Comparison of ENCODE assay signal across 8 cellular contexts in the genomic region with DNA sequence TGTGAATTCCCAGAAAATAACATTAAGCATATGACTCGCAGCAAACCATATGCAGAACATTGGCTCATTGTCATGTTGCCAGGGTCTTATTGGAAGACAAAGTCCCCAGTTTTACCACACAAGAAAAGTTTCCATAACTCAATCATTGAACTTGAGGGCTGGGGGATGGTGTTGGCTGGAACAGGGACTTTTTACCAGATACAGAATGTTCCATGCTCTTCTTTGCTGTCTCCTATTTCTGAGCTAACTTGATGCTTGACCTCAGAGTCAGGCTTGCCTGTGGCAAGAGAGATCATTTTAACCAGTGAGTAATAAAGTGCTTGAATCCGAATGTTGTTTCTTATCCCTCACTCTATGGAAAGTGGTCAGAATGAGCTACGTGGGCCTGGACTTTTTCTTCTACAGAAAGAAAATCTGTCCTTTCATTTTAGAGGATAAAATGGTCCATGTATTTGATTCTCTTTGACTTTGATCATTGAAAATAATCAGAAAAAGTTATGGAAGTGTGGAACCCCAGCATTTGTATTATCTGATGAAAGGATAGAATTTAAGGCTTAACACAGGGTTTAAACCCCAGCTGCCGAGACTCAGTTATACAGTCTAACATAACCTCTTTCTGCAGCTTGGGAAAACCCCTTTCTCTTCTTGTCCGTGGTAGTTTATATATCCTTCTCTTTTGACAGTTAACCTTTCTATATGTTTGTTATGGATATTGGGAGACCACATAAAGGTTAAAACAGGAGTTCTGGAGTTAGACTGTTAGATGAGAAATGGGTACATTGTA.
A peak's percentile ranks its signal among the peaks of the same experiment; 100 is the strongest.
DNase-seq lines count a peak whose midpoint lies in the region; ATAC-seq and TF ChIP-seq lines count a peak whose summit lies in the region.

No MANE protein-coding gene starts in this region.

- H3K9me3 Mint-ChIP-seq in activated T-helper 1 cell treated with anti-CD3 and anti-CD28 coated beads, Interleukin-12 subunit alpha, Interleukin-12 subunit beta, Interleukin-2, Interleukin-4 antibody, amounts not matched to agents 30 ng/mL and 10 ng/mL and 1 ng/mL, durations not matched to agents 14 hours and 24 hours and 36 hours = no peaks in the 10 kb centered on the region

- H3K4me3 ChIP-seq in iPS-15b (ENCODE audit: low read depth, low read length) (peak overlapping the region; percentile 4), tibial artery (no peak overlapping the region)

- peaks cover 64% of the 10 kb centered on the region for H3K4me1 Mint-ChIP-seq in activated T-helper 1 cell treated with anti-CD3 and anti-CD28 coated beads, Interleukin-12 subunit alpha, Interleukin-12 subunit beta, Interleukin-2, Interleukin-4 antibody, amounts not matched to agents 30 ng/mL and 10 ng/mL and 1 ng/mL, durations not matched to agents 14 hours and 24 hours and 36 hours (ENCODE audit: low read depth)

- H3K27ac ChIP-seq in tibial artery = peak overlapping the region; percentile 74 to 75

- DNase-seq in activated naive CD4-positive, alpha-beta T cell treated with Interleukin-2 at 50 U/mL for 16 hours = peak; percentile 54
- DNase-seq in activated naive CD4-positive, alpha-beta T cell treated with anti-CD3 and anti-CD28 coated beads, Interleukin-2, amount 50 U/mL, for 16 hours = no peak
- DNase-seq in activated T-helper 1 cell treated with anti-CD3 and anti-CD28 coated beads, Interleukin-12 subunit alpha, Interleukin-12 subunit beta, Interleukin-2, Interleukin-4 antibody, amounts not matched to agents 30 ng/mL and 10 ng/mL and 1 ng/mL, durations not matched to agents 14 hours and 24 hours and 36 hours (ENCODE audit: low spot score) = no peak
- DNase-seq in tibial artery (peak in 1 of 2 donors; percentile 51), AML-193 (lab: John Stamatoyannopoulos, UW) (no peak), NCI-H345 treated with DMSO at 0.1 percent for 48 hours (lab: John Stamatoyannopoulos, UW; ENCODE audit: unreplicated experiment) (no peak)

- H3K9me3 ChIP-seq in iPS-15b (ENCODE audit: control insufficient read depth, insufficient read depth, low read length) (no peaks in the 10 kb centered on the region), tibial artery (no peaks in the 10 kb centered on the region)

- H3K27ac Mint-ChIP-seq in activated T-helper 1 cell treated with anti-CD3 and anti-CD28 coated beads, Interleukin-12 subunit alpha, Interleukin-12 subunit beta, Interleukin-2, Interleukin-4 antibody, amounts not matched to agents 30 ng/mL and 10 ng/mL and 1 ng/mL, durations not matched to agents 14 hours and 24 hours and 36 hours = peak overlapping the region; percentile 100

- peak overlapping the region; percentile 90 for H3K4me3 Mint-ChIP-seq in activated T-helper 1 cell treated with anti-CD3 and anti-CD28 coated beads, Interleukin-12 subunit alpha, Interleukin-12 subunit beta, Interleukin-2, Interleukin-4 antibody, amounts not matched to agents 30 ng/mL and 10 ng/mL and 1 ng/mL, durations not matched to agents 14 hours and 24 hours and 36 hours

- H3K9ac ChIP-seq in iPS-15b (ENCODE audit: low read depth, low read length) = no peak overlapping the region

- TF ChIP-seq CTCF in tibial artery (IDR thresholded peaks at IDR 0.05) = no peak

- peaks cover 18% of the 10 kb centered on the region for H3K4me1 ChIP-seq in iPS-15b (ENCODE audit: control insufficient read depth, insufficient read depth, low read length)
- peaks cover 0 to 55% (median 27%) of the 10 kb centered on the region in 4 donors for H3K4me1 ChIP-seq in tibial artery

- H3K27me3 Mint-ChIP-seq in activated T-helper 1 cell treated with anti-CD3 and anti-CD28 coated beads, Interleukin-12 subunit alpha, Interleukin-12 subunit beta, Interleukin-2, Interleukin-4 antibody, amounts not matched to agents 30 ng/mL and 10 ng/mL and 1 ng/mL, durations not matched to agents 14 hours and 24 hours and 36 hours (ENCODE audit: insufficient read depth) = no peaks in the 10 kb centered on the region

- intact Hi-C loops in activated T-helper 1 cell treated with anti-CD3 and anti-CD28 coated beads, Interleukin-12 subunit alpha, Interleukin-12 subunit beta, Interleukin-2, Interleukin-4 antibody, amounts not matched to agents 30 ng/mL and 10 ng/mL and 1 ng/mL, durations not matched to agents 14 hours and 24 hours and 36 hours (cut with micrococcal nuclease) = loop anchor here (1.0 to 5.0 kb wide), 6 partner anchors 12 to 388 kb away; no protein-coding TSS in a partner anchor
- intact Hi-C loops in tibial artery (cut with DNase I; ENCODE audit: low total_unique reads) = no loop called here

- ATAC-seq in GM19467 (IDR thresholded peaks at IDR 0.05; ENCODE audit: unreplicated experiment) = no peak

- H3K36me3 ChIP-seq in iPS-15b (ENCODE audit: control insufficient read depth, insufficient read depth, low read length) (no peaks in the 10 kb centered on the region), tibial artery (no peaks in the 10 kb centered on the region)

- H3K36me3 Mint-ChIP-seq in activated T-helper 1 cell treated with anti-CD3 and anti-CD28 coated beads, Interleukin-12 subunit alpha, Interleukin-12 subunit beta, Interleukin-2, Interleukin-4 antibody, amounts not matched to agents 30 ng/mL and 10 ng/mL and 1 ng/mL, durations not matched to agents 14 hours and 24 hours and 36 hours (ENCODE audit: low read depth) = peaks cover 27% of the 10 kb centered on the region

- no peaks in the 10 kb centered on the region for H3K27me3 ChIP-seq in iPS-15b (ENCODE audit: control insufficient read depth, insufficient read depth, low read length)
- no peaks in the 10 kb centered on the region for H3K27me3 ChIP-seq in tibial artery
